26 cellular contexts compared by ENCODE assay signal in genomic region chr18:3572761-3573160, GRCh38.
"Had no signal": no experiment of that assay in that cellular context is flagged by ENCODE, and none has a peak within 500 bp of the region (broad histone marks: within the 10 kb centered on the region; RNA-seq: fewer than 3 reads in every experiment).

No MANE protein-coding gene starts in this region.

- H3K4me3 Mint-ChIP-seq: dendritic cell treated with granulocyte-macrophage colony-stimulating factor and Interleukin-4, amounts not matched to agents 40 ng/mL and 50 ng/mL, for 4 days; effector memory CD8-positive, alpha-beta T cell; endodermal cell; immature natural killer cell; mesothelial cell of epicardium; naive B cell had no signal

- H3K9me3 Mint-ChIP-seq: dendritic cell treated with granulocyte-macrophage colony-stimulating factor and Interleukin-4, amounts not matched to agents 40 ng/mL and 50 ng/mL, for 4 days; effector memory CD8-positive, alpha-beta T cell; endodermal cell; immature natural killer cell; naive B cell had no signal

- H3K4me3 ChIP-seq: colonic mucosa, esophagus muscularis mucosa, gastroesophageal sphincter, heart left ventricle, hepatocyte, left lung, lower lobe of right lung, mucosa of descending colon had no signal

- H3K27ac Mint-ChIP-seq: dendritic cell treated with granulocyte-macrophage colony-stimulating factor and Interleukin-4, amounts not matched to agents 40 ng/mL and 50 ng/mL, for 4 days; effector memory CD8-positive, alpha-beta T cell; endodermal cell; immature natural killer cell; mesothelial cell of epicardium had no signal

- DNase-seq: colonic mucosa; cortex of kidney; effector CD8-positive, alpha-beta T cell; effector memory CD8-positive, alpha-beta T cell; endodermal cell; erythroblast; foreskin keratinocyte; heart left ventricle; hypothalamus; immature natural killer cell; islet precursor cell; left cardiac atrium; left lung; left ventricle myocardium superior; lower lobe of right lung; mesenchymal stem cell; mucosa of descending colon; naive B cell had no signal

- H2AFZ ChIP-seq: hepatocyte had no signal

- ATAC-seq: effector memory CD8-positive, alpha-beta T cell; foreskin keratinocyte; gastroesophageal sphincter; heart left ventricle; left cardiac atrium; left lung; left ventricle myocardium superior; lower lobe of right lung; mucosa of descending colon had no signal

- H3K36me3 ChIP-seq: colonic mucosa, esophagus muscularis mucosa, gastroesophageal sphincter, heart left ventricle, left lung, lower lobe of right lung had no signal

- H3K36me3 Mint-ChIP-seq: immature natural killer cell, mesothelial cell of epicardium had no signal

- H3K4me1 ChIP-seq: colonic mucosa, esophagus muscularis mucosa, foreskin keratinocyte, gastroesophageal sphincter, heart left ventricle, left lung, lower lobe of right lung had no signal

- H3K9me3 ChIP-seq: colonic mucosa, esophagus muscularis mucosa, gastroesophageal sphincter, heart left ventricle, left lung, lower lobe of right lung, mucosa of descending colon had no signal

- H3K4me2 ChIP-seq: hepatocyte had no signal

- H3K27me3 Mint-ChIP-seq: dendritic cell treated with granulocyte-macrophage colony-stimulating factor and Interleukin-4, amounts not matched to agents 40 ng/mL and 50 ng/mL, for 4 days; effector memory CD8-positive, alpha-beta T cell had no signal

- H3K27ac ChIP-seq: colonic mucosa, epithelial cell of prostate, esophagus muscularis mucosa, foreskin keratinocyte, gastroesophageal sphincter, heart left ventricle, hepatocyte, left lung, lower lobe of right lung had no signal

- H3K27me3 ChIP-seq: colonic mucosa, esophagus muscularis mucosa, foreskin keratinocyte, gastroesophageal sphincter, heart left ventricle, hepatocyte, left lung had no signal

- H3K4me1 Mint-ChIP-seq: endodermal cell, immature natural killer cell, mesothelial cell of epicardium, naive B cell had no signal

- FAIRE-seq: endometrium, frontal cortex had no signal

- H3K79me2 ChIP-seq: hepatocyte had no signal
